18 cellular contexts compared by ENCODE assay signal in the genomic region with DNA sequence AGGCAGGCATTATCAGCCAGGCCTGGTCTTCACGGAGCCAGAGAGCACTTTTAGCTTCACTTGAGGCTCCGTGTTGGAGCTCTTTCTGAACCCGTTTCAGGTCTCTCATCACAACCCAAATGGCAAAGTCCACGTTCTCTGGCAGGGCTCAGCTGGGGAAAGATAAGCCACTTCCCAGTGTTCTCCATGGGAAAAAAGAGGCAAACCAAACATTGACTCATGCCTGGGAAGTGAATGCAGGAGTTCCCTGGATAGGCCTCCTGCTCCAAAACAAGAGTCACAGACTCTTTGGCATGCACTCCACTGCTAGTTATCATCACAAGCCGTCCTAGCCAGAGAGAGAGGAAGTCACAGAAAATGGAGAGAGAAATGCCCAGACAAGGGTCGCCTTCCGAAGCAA. TPM values are rescaled to one million over a fixed set of nuclear protein-coding genes. Genes with fewer than 3 reads are reported as not detected.
"Had no signal": no experiment of that assay in that cellular context is flagged by ENCODE, and none has a peak within 500 bp of the region (broad histone marks: within the 10 kb centered on the region; RNA-seq: fewer than 3 reads in every experiment).

No MANE protein-coding gene starts in this region.

- H3K4me3 ChIP-seq: sigmoid colon, suprapubic skin had no signal

- H3K4me1 ChIP-seq: sigmoid colon, suprapubic skin had no signal

- ATAC-seq: activated CD4-positive, alpha-beta T cell treated with anti-CD3 and anti-CD28 coated beads for 36 hours; activated CD8-positive, alpha-beta T cell treated with anti-CD3 and anti-CD28 coated beads for 36 hours; activated naive CD8-positive, alpha-beta T cell treated with anti-CD3 and anti-CD28 coated beads, Interleukin-2, amount 50 U/mL, for 24 hours; effector memory CD8-positive, alpha-beta T cell had no signal

- H3K4me3 Mint-ChIP-seq: activated CD4-positive, alpha-beta T cell treated with anti-CD3 and anti-CD28 coated beads for 36 hours; activated CD8-positive, alpha-beta T cell treated with anti-CD3 and anti-CD28 coated beads for 36 hours; activated naive CD8-positive, alpha-beta T cell treated with anti-CD3 and anti-CD28 coated beads, Interleukin-2, amount 50 U/mL, for 24 hours; dendritic cell treated with granulocyte-macrophage colony-stimulating factor and Interleukin-4, amounts not matched to agents 40 ng/mL and 50 ng/mL, for 4 days; effector memory CD8-positive, alpha-beta T cell; neural crest cell; type B pancreatic cell had no signal

- H3K4me1 Mint-ChIP-seq: activated CD4-positive, alpha-beta T cell treated with anti-CD3 and anti-CD28 coated beads for 36 hours; activated naive CD8-positive, alpha-beta T cell treated with anti-CD3 and anti-CD28 coated beads, Interleukin-2, amount 50 U/mL, for 24 hours had no signal

- H3K36me3 ChIP-seq: sigmoid colon, suprapubic skin had no signal

- H3K27me3 Mint-ChIP-seq: activated CD8-positive, alpha-beta T cell treated with anti-CD3 and anti-CD28 coated beads for 36 hours; activated naive CD8-positive, alpha-beta T cell treated with anti-CD3 and anti-CD28 coated beads, Interleukin-2, amount 50 U/mL, for 24 hours; dendritic cell treated with granulocyte-macrophage colony-stimulating factor and Interleukin-4, amounts not matched to agents 40 ng/mL and 50 ng/mL, for 4 days; effector memory CD8-positive, alpha-beta T cell had no signal

- H3K9me3 Mint-ChIP-seq: activated naive CD8-positive, alpha-beta T cell treated with anti-CD3 and anti-CD28 coated beads, Interleukin-2, amount 50 U/mL, for 24 hours; dendritic cell treated with granulocyte-macrophage colony-stimulating factor and Interleukin-4, amounts not matched to agents 40 ng/mL and 50 ng/mL, for 4 days; neural crest cell; type B pancreatic cell had no signal

- H3K27me3 ChIP-seq: suprapubic skin had no signal

- H3K27ac ChIP-seq: sigmoid colon, suprapubic skin had no signal

- H3K27ac Mint-ChIP-seq: activated CD4-positive, alpha-beta T cell treated with anti-CD3 and anti-CD28 coated beads for 36 hours; activated CD8-positive, alpha-beta T cell treated with anti-CD3 and anti-CD28 coated beads for 36 hours; activated naive CD8-positive, alpha-beta T cell treated with anti-CD3 and anti-CD28 coated beads, Interleukin-2, amount 50 U/mL, for 24 hours; dendritic cell treated with granulocyte-macrophage colony-stimulating factor and Interleukin-4, amounts not matched to agents 40 ng/mL and 50 ng/mL, for 4 days; effector memory CD8-positive, alpha-beta T cell; type B pancreatic cell had no signal

- H3K36me3 Mint-ChIP-seq: type B pancreatic cell had no signal

- DNase-seq: activated CD4-positive, alpha-beta T cell treated with anti-CD3 and anti-CD28 coated beads for 36 hours; activated CD8-positive, alpha-beta memory T cell treated with anti-CD3 and anti-CD28 coated beads, Interleukin-2, amount 50 U/mL, for 48 hours; activated CD8-positive, alpha-beta T cell treated with anti-CD3 and anti-CD28 coated beads for 36 hours; activated naive CD4-positive, alpha-beta T cell treated with Interleukin-2 at 50 U/mL for 16 hours; activated naive CD8-positive, alpha-beta T cell treated with anti-CD3 and anti-CD28 coated beads, Interleukin-2, amount 50 U/mL, for 24 hours; caudate nucleus; effector memory CD8-positive, alpha-beta T cell; erythroblast; sigmoid colon; stimulated activated CD4-positive, alpha-beta T cell treated with anti-CD3 and anti-CD28 coated beads, Interleukin-12 subunit alpha, Interleukin-12 subunit beta, amount 100 ng/mL, for 4 hours; stimulated activated naive CD4-positive, alpha-beta T cell treated with Interleukin-2 at 50 U/mL for 16 hours; T-helper 9 cell had no signal

- H3K9me3 ChIP-seq: sigmoid colon, suprapubic skin had no signal

RNA-seq across cellular contexts. Expression of a gene that starts 11.6 kb away (rescaled TPM):
- total RNA-seq: activated CD4-positive, alpha-beta T cell treated with anti-CD3 and anti-CD28 coated beads for 36 hours; activated CD8-positive, alpha-beta T cell treated with anti-CD3 and anti-CD28 coated beads for 36 hours; myocyte; SK-MEL-5 had no signal
